Comparison of ENCODE assay signal across 17 cellular contexts in genomic region chrX:149837639-149838038, GRCh38. TPM values are rescaled to one million over a fixed set of nuclear protein-coding genes. Genes with fewer than 3 reads are reported as not detected.
A peak's percentile ranks its signal among the peaks of the same experiment; 100 is the strongest.
DNase-seq lines count a peak whose midpoint lies in the region; ATAC-seq and TF ChIP-seq lines count a peak whose summit lies in the region.
"Had no signal": no experiment of that assay in that cellular context is flagged by ENCODE, and none has a peak within 500 bp of the region (broad histone marks: within the 10 kb centered on the region; RNA-seq: fewer than 3 reads in every experiment).

No MANE protein-coding gene starts in this region.

- DNase-seq in stimulated activated CD4-positive, alpha-beta T cell treated with anti-CD3 and anti-CD28 coated beads, Interleukin-4, amount 100 ng/mL, for 24 hours = peak; percentile 10
- DNase-seq in stimulated activated CD4-positive, alpha-beta T cell treated with anti-CD3 and anti-CD28 coated beads, Interleukin-4, amount 100 ng/mL, for 4 hours = no peak
- DNase-seq in H9 = no peak
- no peak for DNase-seq in thyroid gland
- DNase-seq in Kasumi-1 (lab: John Stamatoyannopoulos, UW) = no peak
- DNase-seq in GM19240 (ENCODE audit: insufficient read length, low spot score) = no peak
- DNase-seq: DMS79 treated with DMSO at 0.1 percent for 48 hours; effector memory CD8-positive, alpha-beta T cell; H7; NCI-H1930; retina had no signal

- H3K27ac ChIP-seq in H9 (ENCODE audit: insufficient read length, low read depth, low read length) = no peak overlapping the region
- peak overlapping the region; percentile 46; the same call in 1 of the 2 replicates for H3K27ac ChIP-seq in HUES64 (ENCODE audit: low read depth, low read length)
- no peak overlapping the region for H3K27ac ChIP-seq in thyroid gland
- H3K27ac ChIP-seq: VCaP had no signal

- H3K9me3 ChIP-seq in H9 (ENCODE audit: control insufficient read depth, low read depth, low read length) = peaks cover 14% of the 10 kb centered on the region
- H3K9me3 ChIP-seq in HUES64 (ENCODE audit: insufficient read depth, low read depth, low read length) = peaks cover 11% of the 10 kb centered on the region; the same call in 1 of the 2 replicates
- no peaks in the 10 kb centered on the region for H3K9me3 ChIP-seq in thyroid gland

- H3T11ph ChIP-seq in H9 (ENCODE audit: low read length) = no peak overlapping the region

- no peak overlapping the region for H3K56ac ChIP-seq in H9 (ENCODE audit: insufficient read length, low read depth, low read length)

- no peak overlapping the region for H2BK5ac ChIP-seq in H9 (ENCODE audit: insufficient read length, low read length)

- H3K4me1 Mint-ChIP-seq in H9 = peaks cover 36 to 41% of the 10 kb centered on the region in 2 experiments

- no peak overlapping the region for H3K4ac ChIP-seq in H9 (ENCODE audit: low read depth, low read length)

- H3K18ac ChIP-seq in H9 (ENCODE audit: insufficient read length, low read depth, low read length) = no peak overlapping the region

- peak overlapping the region; percentile 8 to 81 (median 66); a peak in 4 of 7 replicates for H3K27ac Mint-ChIP-seq in H9
- H3K27ac Mint-ChIP-seq: effector memory CD8-positive, alpha-beta T cell had no signal

- H3K27me3 ChIP-seq in H9 (ENCODE audit: insufficient read depth, low read length) = no peaks in the 10 kb centered on the region
- H3K27me3 ChIP-seq in HUES64 (ENCODE audit: insufficient read depth, low read length) = no peaks in the 10 kb centered on the region
- H3K27me3 ChIP-seq in thyroid gland = no peaks in the 10 kb centered on the region

- H3K14ac ChIP-seq in H9 (ENCODE audit: insufficient read depth, low read length) = no peak overlapping the region

- no peak overlapping the region for H3K4me3 Mint-ChIP-seq in H9
- H3K4me3 Mint-ChIP-seq: effector memory CD8-positive, alpha-beta T cell had no signal

- no peak overlapping the region for H2AK5ac ChIP-seq in H9 (ENCODE audit: insufficient read length, low read length)

- no peak overlapping the region for H2BK12ac ChIP-seq in H9 (ENCODE audit: insufficient read length, low read depth, low read length)

- H3K36me3 Mint-ChIP-seq in H9 (ENCODE audit: insufficient read depth in 1 of 3, low read depth in 3 of 3) = peaks cover 14 to 23% (median 21%) of the 10 kb centered on the region in 3 experiments

- H3K23ac ChIP-seq in H9 (ENCODE audit: insufficient read length, low read depth, low read length) = no peak overlapping the region

- no peak overlapping the region for H4K8ac ChIP-seq in H9 (replicated peaks; ENCODE audit: insufficient read length, low read depth, low read length)

- no peak overlapping the region for H2BK20ac ChIP-seq in H9 (ENCODE audit: low read depth, low read length, poor library complexity, severe bottlenecking)

- H3K4me1 ChIP-seq in H9 (ENCODE audit: insufficient read depth, low read length) (peaks cover 3% of the 10 kb centered on the region; the same call in 1 of the 2 replicates), HUES64 (ENCODE audit: insufficient read depth, low read length) (peaks cover 17% of the 10 kb centered on the region), thyroid gland (no peaks in the 10 kb centered on the region)

- no peaks in the 10 kb centered on the region; the same call in none of the 2 replicates for H3K27me3 Mint-ChIP-seq in H9 (ENCODE audit: low read depth)
- H3K27me3 Mint-ChIP-seq: effector memory CD8-positive, alpha-beta T cell had no signal

- no peaks in the 10 kb centered on the region for H3K79me2 ChIP-seq in H9 (ENCODE audit: insufficient read depth, low read length)

- no peaks in the 10 kb centered on the region for H3K23me2 ChIP-seq in H9 (ENCODE audit: insufficient read length, low read depth, low read length, poor library complexity, severe bottlenecking)

- no peaks in the 10 kb centered on the region for H4K20me1 ChIP-seq in H9 (ENCODE audit: control insufficient read depth, insufficient read depth, insufficient read length)

- H4K5ac ChIP-seq in H9 (ENCODE audit: insufficient read length, low read depth, low read length) = no peak overlapping the region

- intact Hi-C loops in thyroid gland (cut with DNase I) = no loop called here

- TF ChIP-seq POLR2A in GM18505 (IDR thresholded peaks at IDR 0.05; ENCODE audit: borderline replicate concordance, extremely low read depth, insufficient read depth, insufficient read length) (no peak), thyroid gland (IDR thresholded peaks at IDR 0.05) (no peak)

- H2BK15ac ChIP-seq in H9 (ENCODE audit: low read depth, low read length) = no peak overlapping the region

- H3K4me2 ChIP-seq in H9 (ENCODE audit: insufficient read depth, insufficient read length, low read length) = no peak overlapping the region

- peaks cover 66 to 72% of the 10 kb centered on the region in 2 experiments for H3K9me3 Mint-ChIP-seq in H9
- H3K9me3 Mint-ChIP-seq: effector memory CD8-positive, alpha-beta T cell had no signal

- H3K9ac ChIP-seq in H9 (ENCODE audit: extremely low read depth, insufficient read length, low read length) (no peak overlapping the region), HUES64 (ENCODE audit: low read depth, low read length) (no peak overlapping the region)

- H3K79me1 ChIP-seq in H9 (ENCODE audit: insufficient read depth, low read depth, low read length, poor library complexity, severe bottlenecking) = no peaks in the 10 kb centered on the region

- H3K4me3 ChIP-seq in HUES64 (ENCODE audit: low read length) = no peak overlapping the region
- no peak overlapping the region for H3K4me3 ChIP-seq in thyroid gland (replicated peaks in 1 of 3)

- no peak overlapping the region for H4K91ac ChIP-seq in H9 (ENCODE audit: insufficient read length, low read depth, low read length)

- ATAC-seq in GM18505 (IDR thresholded peaks at IDR 0.05; ENCODE audit: unreplicated experiment) = no peak
- ATAC-seq: effector memory CD8-positive, alpha-beta T cell had no signal

- no peaks in the 10 kb centered on the region for H3K36me3 ChIP-seq in HUES64 (ENCODE audit: insufficient read depth, low read length)
- no peaks in the 10 kb centered on the region for H3K36me3 ChIP-seq in thyroid gland

- H2AFZ ChIP-seq in H9 (ENCODE audit: low read length) = no peak overlapping the region

- TF ChIP-seq CTCF in H9 (conservative IDR thresholded peaks at IDR 0.05) (no peak), thyroid gland (IDR thresholded peaks at IDR 0.05) (no peak)

- no peak overlapping the region for H2BK120ac ChIP-seq in H9 (ENCODE audit: low read depth, low read length, poor library complexity, severe bottlenecking)

RNA-seq across cellular contexts. Expression of gene MAGEA8, which starts 43.3 kb away (rescaled TPM):
- not detected in 2 replicates for total RNA-seq in H9 (2021)
- polyA plus RNA-seq in HUES64 (2013, experiment 1 of 2) = not detected
- polyA plus RNA-seq in HUES64 (2013, experiment 2 of 2) = not detected
- total RNA-seq in thyroid gland = not detected
- total RNA-seq: bronchial epithelial cell, frontal cortex, H7, SK-MEL-5 had no signal

RNA-seq across cellular contexts. Expression of gene MAGEA9, which starts 55.9 kb away (rescaled TPM):
- 0.28 TPM in 1 of 2 replicates, not detected in the other for total RNA-seq in H9 (2021)
- polyA plus RNA-seq in HUES64 (2013, experiment 1 of 2) = not detected
- not detected for polyA plus RNA-seq in HUES64 (2013, experiment 2 of 2)
- total RNA-seq in thyroid gland = not detected
- total RNA-seq: bronchial epithelial cell, frontal cortex, H7, SK-MEL-5 had no signal
